8 cellular contexts compared by ENCODE assay signal in genomic region chr6:73566486-73566871, GRCh38. TPM values are rescaled to one million over a fixed set of nuclear protein-coding genes. Genes with fewer than 3 reads are reported as not detected.
DNase-seq lines count a peak whose midpoint lies in the region; ATAC-seq and TF ChIP-seq lines count a peak whose summit lies in the region.
"Not testable (repeated sequence)": the region's sequence is repeated elsewhere in the genome, so short reads cannot be mapped to it uniquely, and the experiment has no call there.

No MANE protein-coding gene starts in this region.

- CTCF ChIA-PET in Caco-2 (lab: Charles Lee), result interaction anchor here (0.5 to 2.2 kb wide), 4 partner anchors 9 to 45 kb away, joined by 3 to 9 read pairs (median 4); no protein-coding TSS in a partner anchor

- peak overlapping the region; percentile 89 for H3K27ac Mint-ChIP-seq in Caco-2 (ENCODE audit: unreplicated experiment)
- H3K27ac Mint-ChIP-seq in osteocyte (ENCODE audit: unreplicated experiment), result peak overlapping the region; percentile 87
- peak overlapping the region; percentile 85 for H3K27ac Mint-ChIP-seq in type B pancreatic cell

- not testable (repeated sequence) for DNase-seq in Caco-2; adipocyte (ENCODE audit: low read depth); right cardiac atrium; lower lobe of right lung; osteocyte (ENCODE audit: extremely low spot score, unreplicated experiment); type B pancreatic cell (ENCODE audit: extremely low spot score, unreplicated experiment)

- H3K27me3 ChIP-seq in Caco-2 (replicated peaks; ENCODE audit: control insufficient read depth, insufficient read depth, low read length); HUES64 (ENCODE audit: insufficient read depth, low read length); adipocyte (replicated peaks; ENCODE audit: control insufficient read depth, insufficient read depth, low read length); ectodermal cell (ENCODE audit: control insufficient read depth, insufficient read depth, low read length, poor library complexity, severe bottlenecking); right cardiac atrium (ENCODE audit: control insufficient read depth, insufficient read depth); lower lobe of right lung (ENCODE audit: low read depth): not testable (repeated sequence)

- H3K4me1 Mint-ChIP-seq in Caco-2 (ENCODE audit: low read depth, unreplicated experiment) (peaks cover 21% of the 10 kb centered on the region), osteocyte (ENCODE audit: unreplicated experiment) (peaks cover 46% of the 10 kb centered on the region)
- H3K4me1 Mint-ChIP-seq in type B pancreatic cell (ENCODE audit: unreplicated experiment), result not testable (repeated sequence)

- peak overlapping the region; percentile 81 for H3K27ac ChIP-seq in HUES64 (ENCODE audit: low read depth, low read length)
- peak overlapping the region; percentile 17 for H3K27ac ChIP-seq in ectodermal cell (ENCODE audit: insufficient read depth, low read depth, low read length, poor library complexity, severe bottlenecking)
- H3K27ac ChIP-seq in right cardiac atrium (ENCODE audit: low read length), result peak overlapping the region; percentile 2
- H3K27ac ChIP-seq in lower lobe of right lung, result peak overlapping the region; percentile 49

- not testable (repeated sequence) for H3K36me3 ChIP-seq in Caco-2 (ENCODE audit: control insufficient read depth, insufficient read depth, low read length); HUES64 (ENCODE audit: insufficient read depth, low read length); adipocyte (ENCODE audit: control insufficient read depth, insufficient read depth, low read length, severe bottlenecking); ectodermal cell (ENCODE audit: control insufficient read depth, insufficient read depth, low read length); lower lobe of right lung

- H3K27me3 Mint-ChIP-seq in Caco-2 (ENCODE audit: insufficient read depth, unreplicated experiment); osteocyte (ENCODE audit: unreplicated experiment); type B pancreatic cell: not testable (repeated sequence)

- H3K9me3 ChIP-seq in Caco-2; HUES64 (ENCODE audit: insufficient read depth, low read depth, low read length); adipocyte (ENCODE audit: control insufficient read depth, low read length); ectodermal cell (ENCODE audit: control insufficient read depth, low read length); right cardiac atrium (ENCODE audit: control insufficient read depth, low read length); lower lobe of right lung: not testable (repeated sequence)

- H3K36me3 Mint-ChIP-seq in Caco-2 (ENCODE audit: insufficient read depth, unreplicated experiment), result peaks cover 15% of the 10 kb centered on the region
- H3K36me3 Mint-ChIP-seq in osteocyte (ENCODE audit: unreplicated experiment); type B pancreatic cell: not testable (repeated sequence)

- H3K4me1 ChIP-seq in Caco-2, result peaks cover 56% of the 10 kb centered on the region
- H3K4me1 ChIP-seq in HUES64 (ENCODE audit: insufficient read depth, low read length), result peaks cover 20% of the 10 kb centered on the region
- peaks cover 20% of the 10 kb centered on the region for H3K4me1 ChIP-seq in adipocyte (ENCODE audit: control insufficient read depth, insufficient read depth, low read length)
- H3K4me1 ChIP-seq in ectodermal cell (ENCODE audit: control insufficient read depth, insufficient read depth, low read length); right cardiac atrium (ENCODE audit: control insufficient read depth, insufficient read depth, low read length); lower lobe of right lung: not testable (repeated sequence)

- peak overlapping the region; percentile 44 for H3K9ac ChIP-seq in HUES64 (ENCODE audit: low read depth, low read length)
- not testable (repeated sequence) for H3K9ac ChIP-seq in adipocyte (ENCODE audit: low read length)

- not testable (repeated sequence) for H3K9me3 Mint-ChIP-seq in Caco-2 (ENCODE audit: unreplicated experiment); osteocyte (ENCODE audit: unreplicated experiment); type B pancreatic cell

- TF ChIP-seq CTCF in Caco-2 (IDR thresholded peaks at IDR 0.05; ENCODE audit: insufficient read depth in 1 of 2, low read depth in 1 of 2, low read length in 1 of 2, severe bottlenecking in 1 of 2, unreplicated experiment in 1 of 2); lower lobe of right lung (IDR thresholded peaks at IDR 0.05); osteocyte (IDR thresholded peaks at IDR 0.05); type B pancreatic cell (conservative IDR thresholded peaks at IDR 0.05): not testable (repeated sequence)

- H3K4me3 Mint-ChIP-seq in Caco-2 (ENCODE audit: unreplicated experiment), result peak overlapping the region; percentile 66
- not testable (repeated sequence) for H3K4me3 Mint-ChIP-seq in osteocyte (ENCODE audit: unreplicated experiment); type B pancreatic cell

- not testable (repeated sequence) for H3K4me3 ChIP-seq in Caco-2 (ENCODE audit: low read depth, low read length); HUES64 (ENCODE audit: low read length); ectodermal cell (ENCODE audit: insufficient read depth, low read depth, low read length); right cardiac atrium (ENCODE audit: low read length); lower lobe of right lung
- H3K4me3 ChIP-seq in adipocyte (ENCODE audit: low read length), result peak overlapping the region; percentile 26

- 83% methylated on average over 2 of the region's 2 CpGs for WGBS in HUES64
- WGBS in ectodermal cell, 2 experiments, result 87 to 92% methylated on average over 2 of the region's 2 CpGs
- 92% methylated on average over 2 of the region's 2 CpGs for WGBS in right cardiac atrium

- not testable (repeated sequence) for BruUV-seq in Caco-2 (replicated peaks; lab: Mats Ljungman, UMichigan)

- intact Hi-C loops in Caco-2 (cut with micrococcal nuclease; ENCODE audit: unreplicated experiment); right cardiac atrium (cut with DNase I); lower lobe of right lung (cut with DNase I): not testable (repeated sequence)

- POLR2A ChIA-PET in Caco-2 (lab: Charles Lee), result interaction anchor here (0.5 to 3.1 kb wide), 8 partner anchors 14 to 87 kb away, joined by 3 to 70 read pairs (median 4); partner anchors contain the start of genes EEF1A1 and SLC17A5

- ATAC-seq in right cardiac atrium, lower lobe of right lung: not testable (repeated sequence)

RNA-seq across cellular contexts. Expression of gene EEF1A1, which starts 45.6 kb away (rescaled TPM):
- total RNA-seq in Caco-2 (2022) (9,246 and 9,491 TPM in 2 replicates), right cardiac atrium (1,000 to 10,000 TPM; 4,421 to 6,620 (median 4,841) TPM), lower lobe of right lung (9,415 TPM), osteocyte (10,441 and 10,582 TPM in 2 replicates), type B pancreatic cell (ENCODE audit: low replicate concordance) (12,371 and 13,155 TPM in 2 replicates)
- polyA plus RNA-seq in HUES64 (2013, experiment 1 of 2), result 7,340 TPM
- 8,038 TPM for polyA plus RNA-seq in HUES64 (2013, experiment 2 of 2)
- polyA plus RNA-seq in ectodermal cell (2013, experiment 1 of 4), result 12,851 TPM
- 12,629 TPM for polyA plus RNA-seq in ectodermal cell (2013, experiment 2 of 4)
- polyA plus RNA-seq in ectodermal cell (2013, experiment 3 of 4), result 9,874 TPM
- polyA plus RNA-seq in ectodermal cell (2013, experiment 4 of 4), result 10,984 TPM
- 2,506 TPM for polyA plus RNA-seq in right cardiac atrium

Comparison
In these comparisons a context has a peak if more than half of its experiments do, and no peak if none do; other contexts are left out.
1. H3K27ac ChIP-seq: peak in every context shown above with its lines; median percentile 81 in HUES64; 49 in lower lobe of right lung; 17 in ectodermal cell; 2 in right cardiac atrium.